1 cellular context compared by ENCODE assay signal in the genomic region with DNA sequence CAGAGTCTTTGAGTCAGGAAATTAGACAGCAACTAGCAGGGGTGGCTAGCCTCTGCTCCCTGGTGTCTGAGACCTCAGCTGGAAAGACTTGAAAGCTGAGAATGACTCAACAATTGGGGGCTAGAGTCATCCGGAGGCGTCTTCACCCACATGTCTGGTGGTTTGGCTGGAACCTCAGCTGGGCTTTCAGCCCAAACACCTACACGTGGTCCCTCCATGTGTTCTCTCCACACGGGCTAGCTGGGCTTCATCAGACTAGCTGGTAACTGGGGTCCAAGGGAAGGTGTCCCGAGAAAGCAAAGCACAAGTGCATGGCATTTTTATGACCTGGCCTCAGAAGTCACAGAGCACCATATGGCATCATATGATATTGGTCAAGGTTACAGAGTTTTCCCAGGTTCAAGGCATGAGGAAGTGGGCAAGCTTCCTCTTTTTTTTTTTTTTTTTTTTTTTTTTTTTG.
TF ChIP-seq lines count a peak whose summit lies in the region.

No MANE protein-coding gene starts in this region.

TF ChIP-seq in GM12878, 131 proteins besides CTCF, POLR2A, EP300 and RAD21 (continued from another document and continues in another):
- TF ChIP-seq, protein P1, sequence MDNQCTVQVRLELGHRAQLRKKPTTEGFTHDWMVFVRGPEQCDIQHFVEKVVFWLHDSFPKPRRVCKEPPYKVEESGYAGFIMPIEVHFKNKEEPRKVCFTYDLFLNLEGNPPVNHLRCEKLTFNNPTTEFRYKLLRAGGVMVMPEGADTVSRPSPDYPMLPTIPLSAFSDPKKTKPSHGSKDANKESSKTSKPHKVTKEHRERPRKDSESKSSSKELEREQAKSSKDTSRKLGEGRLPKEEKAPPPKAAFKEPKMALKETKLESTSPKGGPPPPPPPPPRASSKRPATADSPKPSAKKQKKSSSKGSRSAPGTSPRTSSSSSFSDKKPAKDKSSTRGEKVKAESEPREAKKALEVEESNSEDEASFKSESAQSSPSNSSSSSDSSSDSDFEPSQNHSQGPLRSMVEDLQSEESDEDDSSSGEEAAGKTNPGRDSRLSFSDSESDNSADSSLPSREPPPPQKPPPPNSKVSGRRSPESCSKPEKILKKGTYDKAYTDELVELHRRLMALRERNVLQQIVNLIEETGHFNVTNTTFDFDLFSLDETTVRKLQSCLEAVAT (IDR thresholded peaks at IDR 0.05): no peak
- TF ChIP-seq SRF (IDR thresholded peaks at IDR 0.05; ENCODE audit: low read depth in 2 of 2, low read length in 2 of 2) (no peak), CREB1 (IDR thresholded peaks at IDR 0.05; ENCODE audit: low read depth) (0 out of 2 replicates have a peak, but pooled peaks have one; percentile 42), KDM1A (IDR thresholded peaks at IDR 0.05; ENCODE audit: borderline replicate concordance) (no peak), GABPA (IDR thresholded peaks at IDR 0.05; ENCODE audit: low read depth) (0 out of 2 replicates have a peak, but pooled peaks have one; percentile 27), SUZ12 (IDR thresholded peaks at IDR 0.05; ENCODE audit: unreplicated experiment) (no peak), HDGF (IDR thresholded peaks at IDR 0.05) (no peak), HCFC1 (IDR thresholded peaks at IDR 0.05; ENCODE audit: low read length) (no peak), RBBP5 (conservative IDR thresholded peaks at IDR 0.05) (no peak), POLR2AphosphoS2 (IDR thresholded peaks at IDR 0.05; ENCODE audit: low read depth, low read length) (no peak), KLF5 (IDR thresholded peaks at IDR 0.05; ENCODE audit: partially characterized antibody) (no peak), MEF2B (IDR thresholded peaks at IDR 0.05; ENCODE audit: partially characterized antibody, poor library complexity, severe bottlenecking) (peak; percentile 57), RAD51 (IDR thresholded peaks at IDR 0.05) (peak; percentile 75), TBL1XR1 (IDR thresholded peaks at IDR 0.05; ENCODE audit: low read depth, low read length) (no peak), CBX5 (IDR thresholded peaks at IDR 0.05; ENCODE audit: low read depth) (no peak), ZNF622 (IDR thresholded peaks at IDR 0.05) (no peak), ETV6 (conservative IDR thresholded peaks at IDR 0.05 in 1 of 2, IDR thresholded peaks at IDR 0.05 in 1 of 2; ENCODE audit: borderline replicate concordance in 1 of 2, low read depth in 1 of 2) (no peak; a peak in 1 of 4 replicates), PAX5 (IDR thresholded peaks at IDR 0.05; ENCODE audit: borderline replicate concordance, low read depth, low read length) (peak; percentile 83), FOXM1 (IDR thresholded peaks at IDR 0.05; ENCODE audit: low read depth, low read length) (peak; percentile 54; the same call in 1 of the 2 replicates), BMI1 (IDR thresholded peaks at IDR 0.05; ENCODE audit: borderline replicate concordance) (no peak), YBX1 (IDR thresholded peaks at IDR 0.05) (no peak), ASH2L (IDR thresholded peaks at IDR 0.05; ENCODE audit: borderline replicate concordance, low read depth) (no peak), SREBF1 (IDR thresholded peaks at IDR 0.05; ENCODE audit: low read length) (no peak), CHD2 (IDR thresholded peaks at IDR 0.05; ENCODE audit: borderline replicate concordance, low read depth, low read length) (no peak), HDAC2 (IDR thresholded peaks at IDR 0.05) (no peak), BRCA1 (IDR thresholded peaks at IDR 0.05; ENCODE audit: low read depth, low read length) (no peak), MEF2A (IDR thresholded peaks at IDR 0.05; ENCODE audit: insufficient read depth, low read depth, low read length) (0 out of 2 replicates have a peak, but pooled peaks have one; percentile 46), TCF3 (IDR thresholded peaks at IDR 0.05; ENCODE audit: borderline replicate concordance, insufficient read depth, low read depth, low read length) (peak; percentile 85; the same call in 1 of the 2 replicates), MTA3 (IDR thresholded peaks at IDR 0.05; ENCODE audit: borderline replicate concordance, low read length) (peak; percentile 85; the same call in 1 of the 2 replicates), POLR2AphosphoS5 (IDR thresholded peaks at IDR 0.05; ENCODE audit: low read length) (no peak)
- TF ChIP-seq, protein P2, sequence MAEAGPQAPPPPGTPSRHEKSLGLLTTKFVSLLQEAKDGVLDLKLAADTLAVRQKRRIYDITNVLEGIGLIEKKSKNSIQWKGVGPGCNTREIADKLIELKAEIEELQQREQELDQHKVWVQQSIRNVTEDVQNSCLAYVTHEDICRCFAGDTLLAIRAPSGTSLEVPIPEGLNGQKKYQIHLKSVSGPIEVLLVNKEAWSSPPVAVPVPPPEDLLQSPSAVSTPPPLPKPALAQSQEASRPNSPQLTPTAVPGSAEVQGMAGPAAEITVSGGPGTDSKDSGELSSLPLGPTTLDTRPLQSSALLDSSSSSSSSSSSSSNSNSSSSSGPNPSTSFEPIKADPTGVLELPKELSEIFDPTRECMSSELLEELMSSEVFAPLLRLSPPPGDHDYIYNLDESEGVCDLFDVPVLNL (IDR thresholded peaks at IDR 0.05; ENCODE audit: low read depth, low read length): no peak
- TF ChIP-seq, protein P3, sequence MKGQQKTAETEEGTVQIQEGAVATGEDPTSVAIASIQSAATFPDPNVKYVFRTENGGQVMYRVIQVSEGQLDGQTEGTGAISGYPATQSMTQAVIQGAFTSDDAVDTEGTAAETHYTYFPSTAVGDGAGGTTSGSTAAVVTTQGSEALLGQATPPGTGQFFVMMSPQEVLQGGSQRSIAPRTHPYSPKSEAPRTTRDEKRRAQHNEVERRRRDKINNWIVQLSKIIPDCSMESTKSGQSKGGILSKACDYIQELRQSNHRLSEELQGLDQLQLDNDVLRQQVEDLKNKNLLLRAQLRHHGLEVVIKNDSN (IDR thresholded peaks at IDR 0.05; ENCODE audit: borderline replicate concordance, extremely low read length, insufficient read depth, low read depth, low read length): peak; percentile 50
- TF ChIP-seq, protein P4, sequence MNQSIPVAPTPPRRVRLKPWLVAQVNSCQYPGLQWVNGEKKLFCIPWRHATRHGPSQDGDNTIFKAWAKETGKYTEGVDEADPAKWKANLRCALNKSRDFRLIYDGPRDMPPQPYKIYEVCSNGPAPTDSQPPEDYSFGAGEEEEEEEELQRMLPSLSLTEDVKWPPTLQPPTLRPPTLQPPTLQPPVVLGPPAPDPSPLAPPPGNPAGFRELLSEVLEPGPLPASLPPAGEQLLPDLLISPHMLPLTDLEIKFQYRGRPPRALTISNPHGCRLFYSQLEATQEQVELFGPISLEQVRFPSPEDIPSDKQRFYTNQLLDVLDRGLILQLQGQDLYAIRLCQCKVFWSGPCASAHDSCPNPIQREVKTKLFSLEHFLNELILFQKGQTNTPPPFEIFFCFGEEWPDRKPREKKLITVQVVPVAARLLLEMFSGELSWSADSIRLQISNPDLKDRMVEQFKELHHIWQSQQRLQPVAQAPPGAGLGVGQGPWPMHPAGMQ (IDR thresholded peaks at IDR 0.05; ENCODE audit: borderline replicate concordance): no peak
- TF ChIP-seq, protein P5, sequence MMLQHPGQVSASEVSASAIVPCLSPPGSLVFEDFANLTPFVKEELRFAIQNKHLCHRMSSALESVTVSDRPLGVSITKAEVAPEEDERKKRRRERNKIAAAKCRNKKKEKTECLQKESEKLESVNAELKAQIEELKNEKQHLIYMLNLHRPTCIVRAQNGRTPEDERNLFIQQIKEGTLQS (IDR thresholded peaks at IDR 0.05; ENCODE audit: borderline replicate concordance, extremely low read depth, low read depth, low read length): no peak
- TF ChIP-seq, protein P6, sequence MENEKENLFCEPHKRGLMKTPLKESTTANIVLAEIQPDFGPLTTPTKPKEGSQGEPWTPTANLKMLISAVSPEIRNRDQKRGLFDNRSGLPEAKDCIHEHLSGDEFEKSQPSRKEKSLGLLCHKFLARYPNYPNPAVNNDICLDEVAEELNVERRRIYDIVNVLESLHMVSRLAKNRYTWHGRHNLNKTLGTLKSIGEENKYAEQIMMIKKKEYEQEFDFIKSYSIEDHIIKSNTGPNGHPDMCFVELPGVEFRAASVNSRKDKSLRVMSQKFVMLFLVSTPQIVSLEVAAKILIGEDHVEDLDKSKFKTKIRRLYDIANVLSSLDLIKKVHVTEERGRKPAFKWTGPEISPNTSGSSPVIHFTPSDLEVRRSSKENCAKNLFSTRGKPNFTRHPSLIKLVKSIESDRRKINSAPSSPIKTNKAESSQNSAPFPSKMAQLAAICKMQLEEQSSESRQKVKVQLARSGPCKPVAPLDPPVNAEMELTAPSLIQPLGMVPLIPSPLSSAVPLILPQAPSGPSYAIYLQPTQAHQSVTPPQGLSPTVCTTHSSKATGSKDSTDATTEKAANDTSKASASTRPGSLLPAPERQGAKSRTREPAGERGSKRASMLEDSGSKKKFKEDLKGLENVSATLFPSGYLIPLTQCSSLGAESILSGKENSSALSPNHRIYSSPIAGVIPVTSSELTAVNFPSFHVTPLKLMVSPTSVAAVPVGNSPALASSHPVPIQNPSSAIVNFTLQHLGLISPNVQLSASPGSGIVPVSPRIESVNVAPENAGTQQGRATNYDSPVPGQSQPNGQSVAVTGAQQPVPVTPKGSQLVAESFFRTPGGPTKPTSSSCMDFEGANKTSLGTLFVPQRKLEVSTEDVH (IDR thresholded peaks at IDR 0.05; ENCODE audit: low read depth, partially characterized antibody): no peak
- TF ChIP-seq, protein P7, sequence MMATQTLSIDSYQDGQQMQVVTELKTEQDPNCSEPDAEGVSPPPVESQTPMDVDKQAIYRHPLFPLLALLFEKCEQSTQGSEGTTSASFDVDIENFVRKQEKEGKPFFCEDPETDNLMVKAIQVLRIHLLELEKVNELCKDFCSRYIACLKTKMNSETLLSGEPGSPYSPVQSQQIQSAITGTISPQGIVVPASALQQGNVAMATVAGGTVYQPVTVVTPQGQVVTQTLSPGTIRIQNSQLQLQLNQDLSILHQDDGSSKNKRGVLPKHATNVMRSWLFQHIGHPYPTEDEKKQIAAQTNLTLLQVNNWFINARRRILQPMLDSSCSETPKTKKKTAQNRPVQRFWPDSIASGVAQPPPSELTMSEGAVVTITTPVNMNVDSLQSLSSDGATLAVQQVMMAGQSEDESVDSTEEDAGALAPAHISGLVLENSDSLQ (IDR thresholded peaks at IDR 0.05): no peak
- TF ChIP-seq, protein P8, sequence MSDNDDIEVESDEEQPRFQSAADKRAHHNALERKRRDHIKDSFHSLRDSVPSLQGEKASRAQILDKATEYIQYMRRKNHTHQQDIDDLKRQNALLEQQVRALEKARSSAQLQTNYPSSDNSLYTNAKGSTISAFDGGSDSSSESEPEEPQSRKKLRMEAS (IDR thresholded peaks at IDR 0.05; ENCODE audit: low read depth, low read length): peak; percentile 19; the same call in 1 of the 2 replicates
- TF ChIP-seq, protein P9, sequence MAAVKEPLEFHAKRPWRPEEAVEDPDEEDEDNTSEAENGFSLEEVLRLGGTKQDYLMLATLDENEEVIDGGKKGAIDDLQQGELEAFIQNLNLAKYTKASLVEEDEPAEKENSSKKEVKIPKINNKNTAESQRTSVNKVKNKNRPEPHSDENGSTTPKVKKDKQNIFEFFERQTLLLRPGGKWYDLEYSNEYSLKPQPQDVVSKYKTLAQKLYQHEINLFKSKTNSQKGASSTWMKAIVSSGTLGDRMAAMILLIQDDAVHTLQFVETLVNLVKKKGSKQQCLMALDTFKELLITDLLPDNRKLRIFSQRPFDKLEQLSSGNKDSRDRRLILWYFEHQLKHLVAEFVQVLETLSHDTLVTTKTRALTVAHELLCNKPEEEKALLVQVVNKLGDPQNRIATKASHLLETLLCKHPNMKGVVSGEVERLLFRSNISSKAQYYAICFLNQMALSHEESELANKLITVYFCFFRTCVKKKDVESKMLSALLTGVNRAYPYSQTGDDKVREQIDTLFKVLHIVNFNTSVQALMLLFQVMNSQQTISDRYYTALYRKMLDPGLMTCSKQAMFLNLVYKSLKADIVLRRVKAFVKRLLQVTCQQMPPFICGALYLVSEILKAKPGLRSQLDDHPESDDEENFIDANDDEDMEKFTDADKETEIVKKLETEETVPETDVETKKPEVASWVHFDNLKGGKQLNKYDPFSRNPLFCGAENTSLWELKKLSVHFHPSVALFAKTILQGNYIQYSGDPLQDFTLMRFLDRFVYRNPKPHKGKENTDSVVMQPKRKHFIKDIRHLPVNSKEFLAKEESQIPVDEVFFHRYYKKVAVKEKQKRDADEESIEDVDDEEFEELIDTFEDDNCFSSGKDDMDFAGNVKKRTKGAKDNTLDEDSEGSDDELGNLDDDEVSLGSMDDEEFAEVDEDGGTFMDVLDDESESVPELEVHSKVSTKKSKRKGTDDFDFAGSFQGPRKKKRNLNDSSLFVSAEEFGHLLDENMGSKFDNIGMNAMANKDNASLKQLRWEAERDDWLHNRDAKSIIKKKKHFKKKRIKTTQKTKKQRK (IDR thresholded peaks at IDR 0.05; ENCODE audit: low read depth, low read length): no peak
- TF ChIP-seq, protein P10, sequence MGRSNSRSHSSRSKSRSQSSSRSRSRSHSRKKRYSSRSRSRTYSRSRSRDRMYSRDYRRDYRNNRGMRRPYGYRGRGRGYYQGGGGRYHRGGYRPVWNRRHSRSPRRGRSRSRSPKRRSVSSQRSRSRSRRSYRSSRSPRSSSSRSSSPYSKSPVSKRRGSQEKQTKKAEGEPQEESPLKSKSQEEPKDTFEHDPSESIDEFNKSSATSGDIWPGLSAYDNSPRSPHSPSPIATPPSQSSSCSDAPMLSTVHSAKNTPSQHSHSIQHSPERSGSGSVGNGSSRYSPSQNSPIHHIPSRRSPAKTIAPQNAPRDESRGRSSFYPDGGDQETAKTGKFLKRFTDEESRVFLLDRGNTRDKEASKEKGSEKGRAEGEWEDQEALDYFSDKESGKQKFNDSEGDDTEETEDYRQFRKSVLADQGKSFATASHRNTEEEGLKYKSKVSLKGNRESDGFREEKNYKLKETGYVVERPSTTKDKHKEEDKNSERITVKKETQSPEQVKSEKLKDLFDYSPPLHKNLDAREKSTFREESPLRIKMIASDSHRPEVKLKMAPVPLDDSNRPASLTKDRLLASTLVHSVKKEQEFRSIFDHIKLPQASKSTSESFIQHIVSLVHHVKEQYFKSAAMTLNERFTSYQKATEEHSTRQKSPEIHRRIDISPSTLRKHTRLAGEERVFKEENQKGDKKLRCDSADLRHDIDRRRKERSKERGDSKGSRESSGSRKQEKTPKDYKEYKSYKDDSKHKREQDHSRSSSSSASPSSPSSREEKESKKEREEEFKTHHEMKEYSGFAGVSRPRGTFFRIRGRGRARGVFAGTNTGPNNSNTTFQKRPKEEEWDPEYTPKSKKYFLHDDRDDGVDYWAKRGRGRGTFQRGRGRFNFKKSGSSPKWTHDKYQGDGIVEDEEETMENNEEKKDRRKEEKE (IDR thresholded peaks at IDR 0.05): no peak
- TF ChIP-seq, protein P11, sequence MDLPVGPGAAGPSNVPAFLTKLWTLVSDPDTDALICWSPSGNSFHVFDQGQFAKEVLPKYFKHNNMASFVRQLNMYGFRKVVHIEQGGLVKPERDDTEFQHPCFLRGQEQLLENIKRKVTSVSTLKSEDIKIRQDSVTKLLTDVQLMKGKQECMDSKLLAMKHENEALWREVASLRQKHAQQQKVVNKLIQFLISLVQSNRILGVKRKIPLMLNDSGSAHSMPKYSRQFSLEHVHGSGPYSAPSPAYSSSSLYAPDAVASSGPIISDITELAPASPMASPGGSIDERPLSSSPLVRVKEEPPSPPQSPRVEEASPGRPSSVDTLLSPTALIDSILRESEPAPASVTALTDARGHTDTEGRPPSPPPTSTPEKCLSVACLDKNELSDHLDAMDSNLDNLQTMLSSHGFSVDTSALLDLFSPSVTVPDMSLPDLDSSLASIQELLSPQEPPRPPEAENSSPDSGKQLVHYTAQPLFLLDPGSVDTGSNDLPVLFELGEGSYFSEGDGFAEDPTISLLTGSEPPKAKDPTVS (IDR thresholded peaks at IDR 0.05; ENCODE audit: low read depth, low read length): no peak
